Comparison of ENCODE assay signal across 13 cellular contexts in genomic region chr2:54561795-54562592, GRCh38.
DNase-seq lines count a peak whose midpoint lies in the region; ATAC-seq and TF ChIP-seq lines count a peak whose summit lies in the region.
"Had no signal": no experiment of that assay in that cellular context is flagged by ENCODE, and none has a peak within 500 bp of the region (broad histone marks: within the 10 kb centered on the region; RNA-seq: fewer than 3 reads in every experiment).

No MANE protein-coding gene starts in this region.

- no peaks in the 10 kb centered on the region for H3K9me3 ChIP-seq in CD4-positive, alpha-beta memory T cell (ENCODE audit: control insufficient read depth in 1 of 2, low read length in 2 of 2)
- H3K9me3 ChIP-seq in naive thymus-derived CD4-positive, alpha-beta T cell (ENCODE audit: control insufficient read depth in 2 of 3, low read length in 3 of 3) = no peaks in the 10 kb centered on the region

- no peak for TF ChIP-seq CTCF in KMS-11 (conservative IDR thresholded peaks at IDR 0.05; ENCODE audit: low read depth, low read length)

- H3K27ac ChIP-seq in CD4-positive, alpha-beta memory T cell (ENCODE audit: low read depth, low read length) = peak overlapping the region; percentile 15
- peak overlapping the region; percentile 33; the same call in 1 of the 2 replicates for H3K27ac ChIP-seq in KMS-11
- H3K27ac ChIP-seq in naive thymus-derived CD4-positive, alpha-beta T cell (ENCODE audit: low read depth, low read length) = peak overlapping the region; percentile 72

- H3K36me3 Mint-ChIP-seq in CD4-positive, alpha-beta memory T cell = peaks cover 6 to 44% of the 10 kb centered on the region in 2 donors
- H3K36me3 Mint-ChIP-seq in activated naive CD8-positive, alpha-beta T cell treated with anti-CD3 and anti-CD28 coated beads for 36 hours = peaks cover 22% of the 10 kb centered on the region
- peaks cover 6 to 43% (median 11%) of the 10 kb centered on the region in 5 donors for H3K36me3 Mint-ChIP-seq in naive thymus-derived CD4-positive, alpha-beta T cell

- no peaks in the 10 kb centered on the region for H3K27me3 Mint-ChIP-seq in CD4-positive, alpha-beta memory T cell
- H3K27me3 Mint-ChIP-seq in activated naive CD8-positive, alpha-beta T cell treated with anti-CD3 and anti-CD28 coated beads for 36 hours = no peaks in the 10 kb centered on the region
- H3K27me3 Mint-ChIP-seq in naive thymus-derived CD4-positive, alpha-beta T cell = no peaks in the 10 kb centered on the region

- peaks cover 66% of the 10 kb centered on the region for H3K4me1 ChIP-seq in CD4-positive, alpha-beta memory T cell (ENCODE audit: insufficient read depth, low read length)
- H3K4me1 ChIP-seq in KMS-11 (ENCODE audit: low read depth, poor library complexity, severe bottlenecking) = peaks cover 67% of the 10 kb centered on the region
- H3K4me1 ChIP-seq in naive thymus-derived CD4-positive, alpha-beta T cell (ENCODE audit: control insufficient read depth in 2 of 2, insufficient read depth in 2 of 2, low read length in 2 of 2) = peaks cover 16 to 42% of the 10 kb centered on the region in 2 donors

- DNase-seq in CD4-positive, alpha-beta memory T cell = no peak
- DNase-seq in activated naive CD8-positive, alpha-beta T cell treated with anti-CD3 and anti-CD28 coated beads for 36 hours = no peak
- no peak for DNase-seq in naive thymus-derived CD4-positive, alpha-beta T cell
- no peak for DNase-seq in activated CD4-positive, CD25-positive, alpha-beta regulatory T cell (lab: John Stamatoyannopoulos, UW)
- no peak for DNase-seq in stimulated activated CD4-positive, alpha-beta T cell treated with anti-CD3 and anti-CD28 coated beads, Interleukin-15, amount 100 ng/mL, for 24 hours
- DNase-seq: cerebellar nuclear complex; NCI-H510A treated with DMSO at 0.1 percent for 48 hours; stimulated activated naive CD4-positive, alpha-beta T cell treated with Interleukin-2 at 50 U/mL for 16 hours; WERI-Rb-1 had no signal

- peaks cover 44 to 92% (median 59%) of the 10 kb centered on the region in 4 donors for H3K4me1 Mint-ChIP-seq in CD4-positive, alpha-beta memory T cell
- peaks cover 54% of the 10 kb centered on the region for H3K4me1 Mint-ChIP-seq in activated naive CD8-positive, alpha-beta T cell treated with anti-CD3 and anti-CD28 coated beads for 36 hours
- peaks cover 45 to 66% (median 61%) of the 10 kb centered on the region in 7 donors for H3K4me1 Mint-ChIP-seq in naive thymus-derived CD4-positive, alpha-beta T cell

- peak overlapping the region; percentile 84 to 92 (median 88) for H3K27ac Mint-ChIP-seq in CD4-positive, alpha-beta memory T cell
- peak overlapping the region; percentile 92 for H3K27ac Mint-ChIP-seq in activated naive CD8-positive, alpha-beta T cell treated with anti-CD3 and anti-CD28 coated beads for 36 hours
- H3K27ac Mint-ChIP-seq in naive thymus-derived CD4-positive, alpha-beta T cell = peak overlapping the region; percentile 84 to 97 (median 93)

- peak overlapping the region; percentile 23; the same call in 1 of the 2 replicates for H3K9ac ChIP-seq in KMS-11

- intact Hi-C loops in CD4-positive, alpha-beta memory T cell (cut with micrococcal nuclease) = loop anchor here (10.0 kb wide), 1 partner anchor 673 kb away; the partner anchor contains the start of genes CLHC1 and RPS27A
- intact Hi-C loops in naive thymus-derived CD4-positive, alpha-beta T cell (cut with micrococcal nuclease) = loop anchor here (2.0 to 5.0 kb wide), 2 partner anchors 35 to 855 kb away; partner anchors contain the start of gene CCDC88A (in 1 of the 2)

- peaks cover 92% of the 10 kb centered on the region for H3K79me2 ChIP-seq in KMS-11 (ENCODE audit: insufficient read depth, low read depth)

- H3K27me3 ChIP-seq in CD4-positive, alpha-beta memory T cell (ENCODE audit: insufficient read depth, low read length) = no peaks in the 10 kb centered on the region
- no peaks in the 10 kb centered on the region for H3K27me3 ChIP-seq in KMS-11 (ENCODE audit: insufficient read depth, low read depth)
- H3K27me3 ChIP-seq in naive thymus-derived CD4-positive, alpha-beta T cell (ENCODE audit: control insufficient read depth in 2 of 2, insufficient read depth in 2 of 2, low read length in 2 of 2) = no peaks in the 10 kb centered on the region

- H3K4me3 ChIP-seq in CD4-positive, alpha-beta memory T cell (ENCODE audit: low read length in 2 of 2) = peak overlapping the region in 1 of 2 donors; percentile 26
- no peak overlapping the region for H3K4me3 ChIP-seq in KMS-11 (IDR thresholded peaks at IDR 0.05; ENCODE audit: insufficient read depth, low read depth, low read length)
- H3K4me3 ChIP-seq in naive thymus-derived CD4-positive, alpha-beta T cell (ENCODE audit: low read length) = peak overlapping the region; percentile 21

- no peaks in the 10 kb centered on the region for H3K36me3 ChIP-seq in CD4-positive, alpha-beta memory T cell (ENCODE audit: insufficient read depth, low read length)
- no peaks in the 10 kb centered on the region; the same call in 1 of the 2 replicates for H3K36me3 ChIP-seq in KMS-11 (ENCODE audit: insufficient read depth)
- H3K36me3 ChIP-seq in naive thymus-derived CD4-positive, alpha-beta T cell (ENCODE audit: control insufficient read depth in 2 of 3, insufficient read depth in 3 of 3, low read length in 3 of 3) = peaks cover 0 to 11% (median 0%) of the 10 kb centered on the region in 3 experiments
- H3K36me3 ChIP-seq: WERI-Rb-1 had no signal

- CTCF ChIA-PET in CD4-positive, alpha-beta memory T cell (lab: Charles Lee; ENCODE audit: partially characterized antibody) = interaction anchor here (1.0 to 11.0 kb wide), 4 partner anchors 13 to 36 kb away, joined by 5 to 199 read pairs (median 5); no protein-coding TSS in a partner anchor
- CTCF ChIA-PET in naive thymus-derived CD4-positive, alpha-beta T cell (lab: Charles Lee) = interaction anchor here (0.5 to 1.5 kb wide), 4 partner anchors 33 to 142 kb away, joined by 3 to 5 read pairs (median 4); no protein-coding TSS in a partner anchor

- peaks cover 0 to 1% (median 0%) of the 10 kb centered on the region in 8 donors for H3K9me3 Mint-ChIP-seq in CD4-positive, alpha-beta memory T cell
- no peaks in the 10 kb centered on the region for H3K9me3 Mint-ChIP-seq in activated naive CD8-positive, alpha-beta T cell treated with anti-CD3 and anti-CD28 coated beads for 36 hours
- no peaks in the 10 kb centered on the region for H3K9me3 Mint-ChIP-seq in naive thymus-derived CD4-positive, alpha-beta T cell

- POLR2A ChIA-PET in CD4-positive, alpha-beta memory T cell (lab: Charles Lee; ENCODE audit: partially characterized antibody) = interaction anchor here (1.1 to 15.0 kb wide), 5 partner anchors 13 to 56 kb away, joined by 3 to 665 read pairs (median 4); no protein-coding TSS in a partner anchor
- POLR2A ChIA-PET in naive thymus-derived CD4-positive, alpha-beta T cell (lab: Charles Lee) = interaction anchor here (0.6 to 9.2 kb wide), 6 partner anchors 10 to 167 kb away, joined by 3 to 276 read pairs (median 72); no protein-coding TSS in a partner anchor

- no peak overlapping the region for H2AFZ ChIP-seq in KMS-11 (ENCODE audit: low read depth)

- peak overlapping the region; percentile 79 to 90 (median 83) for H3K4me3 Mint-ChIP-seq in CD4-positive, alpha-beta memory T cell
- H3K4me3 Mint-ChIP-seq in activated naive CD8-positive, alpha-beta T cell treated with anti-CD3 and anti-CD28 coated beads for 36 hours = peak overlapping the region; percentile 79
- H3K4me3 Mint-ChIP-seq in naive thymus-derived CD4-positive, alpha-beta T cell = peak overlapping the region; percentile 79 to 99 (median 88)

- peak overlapping the region; percentile 92 for H3K4me2 ChIP-seq in KMS-11

- ATAC-seq in naive thymus-derived CD4-positive, alpha-beta T cell = no peak
- ATAC-seq in HG03571 (IDR thresholded peaks at IDR 0.05; ENCODE audit: unreplicated experiment) (no peak), HG03108 (IDR thresholded peaks at IDR 0.05; ENCODE audit: unreplicated experiment) (no peak)
- ATAC-seq: sciatic nerve had no signal

- H4K20me1 ChIP-seq in KMS-11 (ENCODE audit: insufficient read depth) = no peaks in the 10 kb centered on the region

Comparison
In these comparisons a context has a peak if more than half of its experiments do, and no peak if none do; other contexts are left out.
1. H3K27ac ChIP-seq: peak in every context shown above with its lines; median percentile 72 in naive thymus-derived CD4-positive, alpha-beta T cell; 33 in KMS-11; 15 in CD4-positive, alpha-beta memory T cell.